ENCODE assay signal across 9 cellular contexts in genomic region chr3:194315965-194316361, GRCh38. TPM values are rescaled to one million over a fixed set of nuclear protein-coding genes. Genes with fewer than 3 reads are reported as not detected.
DNase-seq lines count a peak whose midpoint lies in the region; ATAC-seq and TF ChIP-seq lines count a peak whose summit lies in the region.
"Had no signal": no experiment of that assay in that cellular context is flagged by ENCODE, and none has a peak within 500 bp of the region (broad histone marks: within the 10 kb centered on the region; RNA-seq: fewer than 3 reads in every experiment).

No MANE protein-coding gene starts in this region.

- peaks cover 14% of the 10 kb centered on the region for H3K9me3 Mint-ChIP-seq in Caco-2 (ENCODE audit: unreplicated experiment)

- peak overlapping the region; percentile 56; the same call in 1 of the 2 replicates for H3K4me3 ChIP-seq in iPS-20b (ENCODE audit: low read length)
- H3K4me3 ChIP-seq in Caco-2 (ENCODE audit: low read depth, low read length), result no peak overlapping the region

- no TSS peak for BruUV-seq in Caco-2 (replicated peaks; lab: Mats Ljungman, UMichigan)

- no peak overlapping the region for H3K27ac Mint-ChIP-seq in Caco-2 (ENCODE audit: unreplicated experiment)

- intact Hi-C loops in Caco-2 (cut with micrococcal nuclease; ENCODE audit: unreplicated experiment), result loop anchor here (1.0 kb wide), 7 partner anchors 20 to 651 kb away; partner anchors contain the start of gene HES1

- POLR2A ChIA-PET in Caco-2 (lab: Charles Lee), result interaction anchor here (1.0 to 1.4 kb wide), 3 partner anchors 175 to 185 kb away, joined by 3 to 7 read pairs (median 5); no protein-coding TSS in a partner anchor

- H3K27ac ChIP-seq in VCaP (peak overlapping the region; percentile 66; the same call in 1 of the 2 replicates), iPS-20b (ENCODE audit: low read length) (no peak overlapping the region)

- peaks cover 21% of the 10 kb centered on the region for H3K36me3 Mint-ChIP-seq in Caco-2 (ENCODE audit: insufficient read depth, unreplicated experiment)

- H3K9ac ChIP-seq in iPS-20b (ENCODE audit: low read depth, low read length), result no peak overlapping the region; the same call in 1 of the 2 replicates

- H3K4me1 Mint-ChIP-seq in Caco-2 (ENCODE audit: low read depth, unreplicated experiment), result peaks cover 55% of the 10 kb centered on the region

- H3K36me3 ChIP-seq in iPS-20b (ENCODE audit: insufficient read depth, low read depth, low read length), result no peaks in the 10 kb centered on the region; the same call in 1 of the 2 replicates
- no peaks in the 10 kb centered on the region for H3K36me3 ChIP-seq in Caco-2 (ENCODE audit: control insufficient read depth, insufficient read depth, low read length)

- DNase-seq in EL (no peak), Caco-2 (no peak), SHP77 (lab: John Stamatoyannopoulos, UW) (no peak)

- H3K27me3 ChIP-seq in iPS-20b (ENCODE audit: insufficient read depth, low read length) (peaks cover 62% of the 10 kb centered on the region), Caco-2 (replicated peaks; ENCODE audit: control insufficient read depth, insufficient read depth, low read length) (no peaks in the 10 kb centered on the region)

- ATAC-seq in GM19035 (IDR thresholded peaks at IDR 0.05; ENCODE audit: unreplicated experiment) (peak; percentile 30), HG02884 (IDR thresholded peaks at IDR 0.05; ENCODE audit: unreplicated experiment) (peak; percentile 26), GM18519 (IDR thresholded peaks at IDR 0.05; ENCODE audit: low FRiP score, unreplicated experiment) (no peak)

- H3K4me3 Mint-ChIP-seq in Caco-2 (ENCODE audit: unreplicated experiment), result no peak overlapping the region

- TF ChIP-seq CTCF in VCaP (conservative IDR thresholded peaks at IDR 0.05) (peak; percentile 69), Caco-2 (IDR thresholded peaks at IDR 0.05; ENCODE audit: insufficient read depth in 1 of 2, low read depth in 1 of 2, low read length in 1 of 2, severe bottlenecking in 1 of 2, unreplicated experiment in 1 of 2) (no peak)

- CTCF ChIA-PET in Caco-2 (lab: Charles Lee), result interaction anchor here (0.5 to 1.6 kb wide), 31 partner anchors 11 to 650 kb away, joined by 3 to 47 read pairs (median 4); partner anchors contain the start of gene HES1

- H3K4me1 ChIP-seq in iPS-20b (ENCODE audit: insufficient read depth, low read length), result peaks cover 15% of the 10 kb centered on the region
- peaks cover 48% of the 10 kb centered on the region for H3K4me1 ChIP-seq in Caco-2

- H3K9me3 ChIP-seq in iPS-20b (ENCODE audit: insufficient read depth, low read depth, low read length), result peaks cover 23% of the 10 kb centered on the region
- H3K9me3 ChIP-seq in Caco-2, result peaks cover 20% of the 10 kb centered on the region

- H3K27me3 Mint-ChIP-seq in Caco-2 (ENCODE audit: insufficient read depth, unreplicated experiment), result no peaks in the 10 kb centered on the region

RNA-seq across cellular contexts. Expression of gene CPN2, which starts 35.2 kb away (rescaled TPM):
- not detected in 2 replicates for total RNA-seq in Caco-2 (2022)
- total RNA-seq: activated CD8-positive, alpha-beta memory T cell treated with anti-CD3 and anti-CD28 coated beads for 36 hours had no signal

RNA-seq across cellular contexts. Expression of gene LRRC15, which starts 53.6 kb away (rescaled TPM):
- 0.09 and 0.16 TPM in 2 replicates for total RNA-seq in Caco-2 (2022)
- total RNA-seq: activated CD8-positive, alpha-beta memory T cell treated with anti-CD3 and anti-CD28 coated beads for 36 hours had no signal
